Comparison of ENCODE assay signal across 13 cellular contexts in genomic region chr12:152440-152839, GRCh38.
DNase-seq lines count a peak whose midpoint lies in the region; ATAC-seq and TF ChIP-seq lines count a peak whose summit lies in the region.
"Had no signal": no experiment of that assay in that cellular context is flagged by ENCODE, and none has a peak within 500 bp of the region (broad histone marks: within the 10 kb centered on the region; RNA-seq: fewer than 3 reads in every experiment).

No MANE protein-coding gene starts in this region.

- no peak overlapping the region for H3K4me2 ChIP-seq in OCI-LY7 (ENCODE audit: low read length)

- H3K4me1 Mint-ChIP-seq in glutamatergic neuron (ENCODE audit: low read depth, unreplicated experiment), result peaks cover 40% of the 10 kb centered on the region
- H3K4me1 Mint-ChIP-seq in naive thymus-derived CD4-positive, alpha-beta T cell, result peaks cover 0 to 12% (median 0%) of the 10 kb centered on the region in 7 donors
- H3K4me1 Mint-ChIP-seq: activated T-helper 17 cell treated with anti-CD3 and anti-CD28 coated beads, Interleukin-2, amount 50 U/mL, for 72 hours had no signal

- no peak for TF ChIP-seq EP300 in tibial nerve (IDR thresholded peaks at IDR 0.05)

- H3K36me3 Mint-ChIP-seq in glutamatergic neuron (ENCODE audit: unreplicated experiment), result peaks cover 8% of the 10 kb centered on the region
- H3K36me3 Mint-ChIP-seq in naive thymus-derived CD4-positive, alpha-beta T cell, result no peaks in the 10 kb centered on the region

- CTCF ChIA-PET in OCI-LY7 (lab: Charles Lee; ENCODE audit: unreplicated experiment), result interaction anchor here (1.4 kb wide), 1 partner anchor 46 kb away, joined by 3 read pairs; no protein-coding TSS in a partner anchor
- CTCF ChIA-PET in naive thymus-derived CD4-positive, alpha-beta T cell (lab: Charles Lee), result no interaction called here

- H3K4me3 ChIP-seq in OCI-LY7 (ENCODE audit: low read depth, low read length, poor library complexity, severe bottlenecking) (no peak overlapping the region), upper lobe of right lung (no peak overlapping the region), tibial nerve (no peak overlapping the region)
- no peak overlapping the region for H3K4me3 ChIP-seq in naive thymus-derived CD4-positive, alpha-beta T cell (ENCODE audit: low read length)
- H3K4me3 ChIP-seq: breast epithelium, heart left ventricle, psoas muscle had no signal

- peaks cover 18% of the 10 kb centered on the region for H3K27me3 Mint-ChIP-seq in glutamatergic neuron (ENCODE audit: unreplicated experiment)
- H3K27me3 Mint-ChIP-seq in naive thymus-derived CD4-positive, alpha-beta T cell, result peaks cover 0 to 15% (median 0%) of the 10 kb centered on the region in 5 donors

- no peak overlapping the region for H3K27ac ChIP-seq in OCI-LY7 (ENCODE audit: low read depth, low read length, poor library complexity, severe bottlenecking)
- H3K27ac ChIP-seq in upper lobe of right lung, result no peak overlapping the region
- no peak overlapping the region for H3K27ac ChIP-seq in tibial nerve
- no peak overlapping the region for H3K27ac ChIP-seq in naive thymus-derived CD4-positive, alpha-beta T cell (ENCODE audit: low read depth, low read length)
- H3K27ac ChIP-seq: breast epithelium, heart left ventricle, psoas muscle had no signal

- H3K4me3 Mint-ChIP-seq in glutamatergic neuron (ENCODE audit: unreplicated experiment), result no peak overlapping the region
- H3K4me3 Mint-ChIP-seq in naive thymus-derived CD4-positive, alpha-beta T cell, result no peak overlapping the region
- H3K4me3 Mint-ChIP-seq: activated T-helper 17 cell treated with anti-CD3 and anti-CD28 coated beads, Interleukin-2, amount 50 U/mL, for 72 hours; nephron had no signal

- no TSS peak for BruUV-seq in OCI-LY7 (replicated peaks; lab: Mats Ljungman, UMichigan)

- H3K9me3 ChIP-seq in OCI-LY7 (ENCODE audit: low read length) (no peaks in the 10 kb centered on the region), upper lobe of right lung (no peaks in the 10 kb centered on the region), tibial nerve (no peaks in the 10 kb centered on the region)
- no peaks in the 10 kb centered on the region for H3K9me3 ChIP-seq in naive thymus-derived CD4-positive, alpha-beta T cell (ENCODE audit: control insufficient read depth in 2 of 3, low read length in 3 of 3)
- H3K9me3 ChIP-seq: breast epithelium, heart left ventricle, psoas muscle had no signal

- H3K36me3 ChIP-seq in OCI-LY7 (ENCODE audit: insufficient read depth, low read length) (no peaks in the 10 kb centered on the region), upper lobe of right lung (no peaks in the 10 kb centered on the region), tibial nerve (no peaks in the 10 kb centered on the region)
- no peaks in the 10 kb centered on the region for H3K36me3 ChIP-seq in naive thymus-derived CD4-positive, alpha-beta T cell (ENCODE audit: control insufficient read depth in 2 of 3, insufficient read depth in 3 of 3, low read length in 3 of 3)
- H3K36me3 ChIP-seq: breast epithelium, heart left ventricle had no signal

- peak overlapping the region; percentile 8; the same call in 1 of the 2 replicates for H2AFZ ChIP-seq in OCI-LY7 (ENCODE audit: low read length)

- peak overlapping the region; percentile 13 for H3K27ac Mint-ChIP-seq in glutamatergic neuron (ENCODE audit: unreplicated experiment)
- H3K27ac Mint-ChIP-seq in naive thymus-derived CD4-positive, alpha-beta T cell, result no peak overlapping the region
- H3K27ac Mint-ChIP-seq: activated T-helper 17 cell treated with anti-CD3 and anti-CD28 coated beads, Interleukin-2, amount 50 U/mL, for 72 hours had no signal

- WGBS in tibial nerve, 2 donors, result 56 to 64% methylated on average over 2 to 3 of the region's 3 CpGs

- no peak for TF ChIP-seq POLR2A in tibial nerve (IDR thresholded peaks at IDR 0.05)

- H3K27me3 ChIP-seq in upper lobe of right lung (no peaks in the 10 kb centered on the region), tibial nerve (no peaks in the 10 kb centered on the region)
- no peaks in the 10 kb centered on the region for H3K27me3 ChIP-seq in naive thymus-derived CD4-positive, alpha-beta T cell (ENCODE audit: control insufficient read depth in 2 of 2, insufficient read depth in 2 of 2, low read length in 2 of 2)
- H3K27me3 ChIP-seq: breast epithelium, heart left ventricle had no signal

- ATAC-seq in upper lobe of right lung, result peak; percentile 53
- ATAC-seq in naive thymus-derived CD4-positive, alpha-beta T cell, result no peak

- peaks cover 13% of the 10 kb centered on the region for H3K9me3 Mint-ChIP-seq in glutamatergic neuron (ENCODE audit: unreplicated experiment)
- peaks cover 0 to 1% (median 0%) of the 10 kb centered on the region in 11 donors for H3K9me3 Mint-ChIP-seq in naive thymus-derived CD4-positive, alpha-beta T cell
- H3K9me3 Mint-ChIP-seq: activated T-helper 17 cell treated with anti-CD3 and anti-CD28 coated beads, Interleukin-2, amount 50 U/mL, for 72 hours; nephron had no signal

- H3K4me1 ChIP-seq in OCI-LY7 (ENCODE audit: insufficient read depth, low read length, poor library complexity, severe bottlenecking) (peaks cover 8% of the 10 kb centered on the region), upper lobe of right lung (no peaks in the 10 kb centered on the region), tibial nerve (no peaks in the 10 kb centered on the region)
- no peaks in the 10 kb centered on the region for H3K4me1 ChIP-seq in naive thymus-derived CD4-positive, alpha-beta T cell (ENCODE audit: control insufficient read depth in 2 of 2, insufficient read depth in 2 of 2, low read length in 2 of 2)
- H3K4me1 ChIP-seq: breast epithelium, heart left ventricle, psoas muscle had no signal

- no peaks in the 10 kb centered on the region for H3K79me2 ChIP-seq in OCI-LY7 (ENCODE audit: insufficient read depth, low read depth, low read length)

- no peaks in the 10 kb centered on the region for H3K9me2 ChIP-seq in OCI-LY7 (ENCODE audit: insufficient read depth, low read length)

- TF ChIP-seq CTCF in OCI-LY7 (conservative IDR thresholded peaks at IDR 0.05; ENCODE audit: low read length) (no peak), glutamatergic neuron (IDR thresholded peaks at IDR 0.05; ENCODE audit: partially characterized antibody, unreplicated experiment) (no peak), upper lobe of right lung (IDR thresholded peaks at IDR 0.05) (no peak), tibial nerve (IDR thresholded peaks at IDR 0.05) (no peak)

- POLR2A ChIA-PET in OCI-LY7 (lab: Charles Lee), result interaction anchor here (1.5 kb wide), 2 partner anchors 26 to 46 kb away, joined by 4 read pairs; no protein-coding TSS in a partner anchor
- POLR2A ChIA-PET in naive thymus-derived CD4-positive, alpha-beta T cell (lab: Charles Lee), result no interaction called here

- intact Hi-C loops in OCI-LY7 (cut with micrococcal nuclease; ENCODE audit: unreplicated experiment), result no loop called here
- intact Hi-C loops in upper lobe of right lung (cut with DNase I), result no loop called here
- intact Hi-C loops in naive thymus-derived CD4-positive, alpha-beta T cell (cut with micrococcal nuclease), result no loop called here

- H4K20me1 ChIP-seq in OCI-LY7 (ENCODE audit: insufficient read depth, low read length), result no peaks in the 10 kb centered on the region

- peak; percentile 49 for DNase-seq in NCI-H2171 treated with DMSO at 0.1 percent for 48 hours (lab: John Stamatoyannopoulos, UW)
- no peak for DNase-seq in NCI-H2171 (lab: John Stamatoyannopoulos, UW)
- no peak for DNase-seq in OCI-LY7 (ENCODE audit: low spot score)
- no peak for DNase-seq in glutamatergic neuron
- no peak for DNase-seq in upper lobe of right lung
- DNase-seq in tibial nerve (ENCODE audit: low spot score in 2 of 2), result no peak
- no peak for DNase-seq in naive thymus-derived CD4-positive, alpha-beta T cell
- no peak for DNase-seq in NCI-H446 (lab: John Stamatoyannopoulos, UW)
